21 cellular contexts compared by ENCODE assay signal in genomic region chr3:172161390-172161789, GRCh38.
DNase-seq lines count a peak whose midpoint lies in the region; ATAC-seq and TF ChIP-seq lines count a peak whose summit lies in the region.
"Had no signal": no experiment of that assay in that cellular context is flagged by ENCODE, and none has a peak within 500 bp of the region (broad histone marks: within the 10 kb centered on the region; RNA-seq: fewer than 3 reads in every experiment).

No MANE protein-coding gene starts in this region.

- H3K27ac Mint-ChIP-seq in natural killer cell, result peak overlapping the region; percentile 35 to 88
- H3K27ac Mint-ChIP-seq: CD8-positive, alpha-beta T cell had no signal

- H3K27ac ChIP-seq in GM23248, result peak overlapping the region; percentile 49; the same call in 1 of the 2 replicates
- H3K27ac ChIP-seq in ascending aorta, result peak overlapping the region; percentile 54 to 74
- H3K27ac ChIP-seq in thoracic aorta, result peak overlapping the region; percentile 5 to 75
- peak overlapping the region in 1 of 4 donors; percentile 50 for H3K27ac ChIP-seq in sigmoid colon
- H3K27ac ChIP-seq: BLaER1 treated with 17β-estradiol and CSF1 and Interleukin-3, amounts not matched to agents 10 nM and 100 nM; SJCRH30 had no signal

- WGBS in GM23248 (ENCODE audit: low coverage in 1 of 2, low lambda C conversion rate in 2 of 2, missing lambda C conversion rate in 2 of 2), 2 experiments, result 95 to 100% methylated on average over 2 of the region's 2 CpGs
- WGBS in sigmoid colon, 2 donors, result 93 to 99% methylated on average over 2 of the region's 2 CpGs

- no peaks in the 10 kb centered on the region for H3K27me3 Mint-ChIP-seq in natural killer cell (ENCODE audit: low read depth in 2 of 2)

- H3K27me3 ChIP-seq in GM23248 (replicated peaks; ENCODE audit: insufficient read depth), result no peaks in the 10 kb centered on the region
- H3K27me3 ChIP-seq in ascending aorta, result no peaks in the 10 kb centered on the region
- H3K27me3 ChIP-seq in thoracic aorta (replicated peaks; ENCODE audit: insufficient read depth), result no peaks in the 10 kb centered on the region
- no peaks in the 10 kb centered on the region for H3K27me3 ChIP-seq in sigmoid colon
- H3K27me3 ChIP-seq: BLaER1 treated with 17β-estradiol and CSF1 and Interleukin-3, amounts not matched to agents 10 nM and 100 nM; SJCRH30 had no signal

- H3K4me3 Mint-ChIP-seq in natural killer cell, result no peak overlapping the region
- H3K4me3 Mint-ChIP-seq: CD8-positive, alpha-beta T cell had no signal

- no peaks in the 10 kb centered on the region for H3K9me3 Mint-ChIP-seq in natural killer cell
- H3K9me3 Mint-ChIP-seq: CD8-positive, alpha-beta T cell had no signal

- H3K4me1 ChIP-seq in GM23248 (ENCODE audit: insufficient read depth) (peaks cover 41% of the 10 kb centered on the region), ascending aorta (peaks cover 13 to 43% of the 10 kb centered on the region in 2 donors), thoracic aorta (ENCODE audit: control insufficient read depth in 1 of 2, low read depth in 2 of 2) (peaks cover 22 to 64% of the 10 kb centered on the region in 2 donors), sigmoid colon (peaks cover 0 to 23% (median 11%) of the 10 kb centered on the region in 4 donors)

- H3K9ac ChIP-seq in GM23248, result no peak overlapping the region
- H3K9ac ChIP-seq: BLaER1 treated with 17β-estradiol and CSF1 and Interleukin-3, amounts not matched to agents 10 nM and 100 nM had no signal

- TF ChIP-seq CTCF in ascending aorta (IDR thresholded peaks at IDR 0.05) (no peak), natural killer cell (IDR thresholded peaks at IDR 0.05) (no peak), thoracic aorta (IDR thresholded peaks at IDR 0.05) (no peak), sigmoid colon (IDR thresholded peaks at IDR 0.05) (no peak)

- H3K9me3 ChIP-seq in GM23248 (ENCODE audit: low read depth) (no peaks in the 10 kb centered on the region), ascending aorta (no peaks in the 10 kb centered on the region), thoracic aorta (no peaks in the 10 kb centered on the region), sigmoid colon (no peaks in the 10 kb centered on the region)
- H3K9me3 ChIP-seq: BLaER1 treated with 17β-estradiol and CSF1 and Interleukin-3, amounts not matched to agents 10 nM and 100 nM had no signal

- H4K20me1 ChIP-seq in GM23248 (ENCODE audit: insufficient read depth), result peaks cover 37% of the 10 kb centered on the region

- no peaks in the 10 kb centered on the region for H3K36me3 Mint-ChIP-seq in natural killer cell
- H3K36me3 Mint-ChIP-seq: CD8-positive, alpha-beta T cell had no signal

- H3K4me2 ChIP-seq in GM23248 (ENCODE audit: unreplicated experiment), result no peak overlapping the region

- TF ChIP-seq POLR2A in sigmoid colon (IDR thresholded peaks at IDR 0.05), result no peak

- DNase-seq in GM23248 (no peak), ascending aorta (ENCODE audit: low spot score in 2 of 2) (no peak), natural killer cell (no peak), thoracic aorta (ENCODE audit: low spot score) (no peak), sigmoid colon (no peak), GM19238 (ENCODE audit: insufficient read length, low spot score) (no peak), NCI-H2029 (lab: John Stamatoyannopoulos, UW) (no peak)
- DNase-seq: CD8-positive, alpha-beta T cell; DMS153; GOT3; NCI-H1092; NCI-H1436; NCI-H1930; NCI-H2227 treated with DMSO at 0.1 percent for 48 hours; NCI-H510A; NCI-H748 treated with DMSO at 0.1 percent for 48 hours; NK-92 treated with Interleukin-12 subunit alpha and Interleukin-12 subunit beta, amount 100 ng/mL, for 24 hours; SJCRH30 had no signal

- no peak overlapping the region for H3K4me3 ChIP-seq in GM23248
- H3K4me3 ChIP-seq in ascending aorta, result no peak overlapping the region
- H3K4me3 ChIP-seq in thoracic aorta, result no peak overlapping the region
- no peak overlapping the region for H3K4me3 ChIP-seq in sigmoid colon
- H3K4me3 ChIP-seq: BLaER1 treated with 17β-estradiol and CSF1 and Interleukin-3, amounts not matched to agents 10 nM and 100 nM; K562; SJCRH30 had no signal

- H3K9me2 ChIP-seq in GM23248 (ENCODE audit: insufficient read depth), result no peaks in the 10 kb centered on the region

- no peak overlapping the region for H2AFZ ChIP-seq in GM23248

- H3K36me3 ChIP-seq in GM23248 (ENCODE audit: low read depth) (0 out of 2 replicates have a peak, but pooled peaks cover 4% of the 10 kb centered on the region), ascending aorta (no peaks in the 10 kb centered on the region), thoracic aorta (no peaks in the 10 kb centered on the region), sigmoid colon (no peaks in the 10 kb centered on the region)

- no peak for TF ChIP-seq EP300 in sigmoid colon (IDR thresholded peaks at IDR 0.05)

- intact Hi-C loops in ascending aorta (cut with DNase I), result no loop called here
- intact Hi-C loops in natural killer cell (cut with micrococcal nuclease), result no loop called here
- intact Hi-C loops in sigmoid colon (cut with DNase I), result no loop called here

- in situ Hi-C loops in GM23248 (cut with MboI), result no loop called here

- ATAC-seq in natural killer cell, result no peak
- ATAC-seq in thoracic aorta (ENCODE audit: insufficient number of reproducible peaks, low FRiP score, low read depth), result no peak
- ATAC-seq in HG03280 (IDR thresholded peaks at IDR 0.05; ENCODE audit: unreplicated experiment), result no peak
- ATAC-seq: CD8-positive, alpha-beta T cell; K562 had no signal

- H3K79me2 ChIP-seq in GM23248 (ENCODE audit: insufficient read depth), result peaks cover 100% of the 10 kb centered on the region

- H3F3A ChIP-seq in GM23248 (ENCODE audit: insufficient read depth), result peaks cover 63% of the 10 kb centered on the region

- peaks cover 49 to 73% of the 10 kb centered on the region in 2 donors for H3K4me1 Mint-ChIP-seq in natural killer cell
